In genomic region chr20:32965581-32966373, GRCh38 we compare ENCODE assay signal across 1 cellular context.
TF ChIP-seq lines count a peak whose summit lies in the region.

No MANE protein-coding gene starts in this region.

TF ChIP-seq in K562, 482 proteins besides CTCF, POLR2A, EP300 and RAD21 (continued from another document):
- TF ChIP-seq MNT (conservative IDR thresholded peaks at IDR 0.05): no peak
- no peak for TF ChIP-seq RB1 (IDR thresholded peaks at IDR 0.05; ENCODE audit: low read depth)
- TF ChIP-seq BCOR (IDR thresholded peaks at IDR 0.05): 0 out of 2 replicates have a peak, but pooled peaks have one; percentile 29
- TF ChIP-seq NCOA4 (IDR thresholded peaks at IDR 0.05; ENCODE audit: partially characterized antibody): no peak
- no peak for TF ChIP-seq POLR2AphosphoS5 (IDR thresholded peaks at IDR 0.05; ENCODE audit: control insufficient read depth, insufficient read depth, low read depth, low read length)
- no peak for TF ChIP-seq PML (IDR thresholded peaks at IDR 0.05; ENCODE audit: low read length)
